ENCODE assay signal across 21 cellular contexts in genomic region chr17:44598329-44598728, GRCh38. TPM values are rescaled to one million over a fixed set of nuclear protein-coding genes. Genes with fewer than 3 reads are reported as not detected.
DNase-seq lines count a peak whose midpoint lies in the region; ATAC-seq, FAIRE-seq and TF ChIP-seq lines count a peak whose summit lies in the region.
"Had no signal": no experiment of that assay in that cellular context is flagged by ENCODE, and none has a peak within 500 bp of the region (broad histone marks: within the 10 kb centered on the region; RNA-seq: fewer than 3 reads in every experiment).

No MANE protein-coding gene starts in this region.

- H3K27me3 Mint-ChIP-seq in H9 (ENCODE audit: low read depth) (peaks cover 4% of the 10 kb centered on the region), astrocyte (ENCODE audit: low read depth, unreplicated experiment) (peaks cover 6% of the 10 kb centered on the region), nephron (ENCODE audit: low read depth) (peaks cover 8% of the 10 kb centered on the region)

- no peak overlapping the region for H3T11ph ChIP-seq in H9 (ENCODE audit: low read length)

- H2BK5ac ChIP-seq in H9 (ENCODE audit: insufficient read length, low read length): no peak overlapping the region

- H3K9me3 ChIP-seq in H9 (ENCODE audit: control insufficient read depth, low read depth, low read length) (no peaks in the 10 kb centered on the region), astrocyte (ENCODE audit: insufficient read depth, low read depth, low read length) (no peaks in the 10 kb centered on the region), osteoblast (ENCODE audit: low read depth, low read length) (no peaks in the 10 kb centered on the region)
- H3K9me3 ChIP-seq: BE2C, Caco-2 had no signal

- H3K36me3 ChIP-seq in astrocyte (ENCODE audit: insufficient read depth, low read length): no peaks in the 10 kb centered on the region
- no peaks in the 10 kb centered on the region for H3K36me3 ChIP-seq in osteoblast (ENCODE audit: insufficient read depth, low read length)
- H3K36me3 ChIP-seq: BE2C had no signal

- H4K20me1 ChIP-seq in H9 (ENCODE audit: control insufficient read depth, insufficient read depth, insufficient read length) (no peaks in the 10 kb centered on the region), astrocyte (ENCODE audit: insufficient read depth, low read length) (no peaks in the 10 kb centered on the region), osteoblast (ENCODE audit: insufficient read depth, low read length) (no peaks in the 10 kb centered on the region)

- H4K5ac ChIP-seq in H9 (ENCODE audit: insufficient read length, low read depth, low read length): no peak overlapping the region

- H3K27ac Mint-ChIP-seq in H9 (no peak overlapping the region; a peak in 1 of 7 replicates), astrocyte (ENCODE audit: unreplicated experiment) (peak overlapping the region; percentile 34), nephron (peak overlapping the region in 2 of 3 experiments; percentile 63 to 85)
- H3K27ac Mint-ChIP-seq: CD4-positive, alpha-beta T cell; IgD-negative memory B cell had no signal

- no peak overlapping the region for H3K18ac ChIP-seq in H9 (ENCODE audit: insufficient read length, low read depth, low read length)

- H3K27ac ChIP-seq in H9 (ENCODE audit: insufficient read length, low read depth, low read length) (no peak overlapping the region), astrocyte (ENCODE audit: low read depth, low read length) (no peak overlapping the region), osteoblast (ENCODE audit: low read depth, low read length) (no peak overlapping the region)
- H3K27ac ChIP-seq: C4-2B, HL-60 had no signal

- no peak overlapping the region for H2AFZ ChIP-seq in H9 (ENCODE audit: low read length)
- no peak overlapping the region for H2AFZ ChIP-seq in astrocyte (ENCODE audit: low read depth, low read length)
- H2AFZ ChIP-seq in osteoblast (ENCODE audit: low read length): no peak overlapping the region

- no peak overlapping the region for H4K8ac ChIP-seq in H9 (replicated peaks; ENCODE audit: insufficient read length, low read depth, low read length)

- no peak overlapping the region for H2BK20ac ChIP-seq in H9 (ENCODE audit: low read depth, low read length, poor library complexity, severe bottlenecking)

- H3K79me1 ChIP-seq in H9 (ENCODE audit: insufficient read depth, low read depth, low read length, poor library complexity, severe bottlenecking): no peaks in the 10 kb centered on the region

- H3K4me2 ChIP-seq in H9 (ENCODE audit: insufficient read depth, insufficient read length, low read length) (no peak overlapping the region), astrocyte (ENCODE audit: low read length) (no peak overlapping the region), osteoblast (ENCODE audit: insufficient read depth, low read length) (no peak overlapping the region)

- H3K79me2 ChIP-seq in H9 (ENCODE audit: insufficient read depth, low read length): no peaks in the 10 kb centered on the region
- H3K79me2 ChIP-seq in astrocyte (ENCODE audit: insufficient read depth, low read length): no peaks in the 10 kb centered on the region
- no peaks in the 10 kb centered on the region for H3K79me2 ChIP-seq in osteoblast (ENCODE audit: insufficient read depth, low read length)

- DNase-seq in H9 (peak; percentile 55), astrocyte (ENCODE audit: low read depth) (no peak), osteoblast (ENCODE audit: insufficient read length, low spot score, missing footprints) (peak; percentile 52), NCI-H1694 (lab: John Stamatoyannopoulos, UW) (no peak), GM19238 (ENCODE audit: insufficient read length, low spot score) (no peak)
- DNase-seq: ACHN; BE2C; Caco-2; CD4-positive, alpha-beta T cell; GDM1; HCEC 1CT; Karpas-422; KBM-7 had no signal

- no peak overlapping the region for H3K14ac ChIP-seq in H9 (ENCODE audit: insufficient read depth, low read length)

- H3K4me1 ChIP-seq in H9 (ENCODE audit: insufficient read depth, low read length) (peaks cover 7% of the 10 kb centered on the region), astrocyte (ENCODE audit: insufficient read depth, low read length) (peaks cover 18% of the 10 kb centered on the region), osteoblast (ENCODE audit: insufficient read depth, low read length) (peaks cover 21% of the 10 kb centered on the region)
- H3K4me1 ChIP-seq: BE2C had no signal

- H3K4me3 Mint-ChIP-seq in H9: no peak overlapping the region
- H3K4me3 Mint-ChIP-seq in astrocyte (ENCODE audit: unreplicated experiment): no peak overlapping the region
- no peak overlapping the region for H3K4me3 Mint-ChIP-seq in nephron
- H3K4me3 Mint-ChIP-seq: CD4-positive, alpha-beta T cell; IgD-negative memory B cell had no signal

- no peak for FAIRE-seq in astrocyte (lab: Jason Lieb, UNC)
- FAIRE-seq: D721Med, GM19239 had no signal

- no peaks in the 10 kb centered on the region for H3K9me3 Mint-ChIP-seq in H9
- H3K9me3 Mint-ChIP-seq in astrocyte (ENCODE audit: unreplicated experiment): peaks cover 3% of the 10 kb centered on the region
- no peaks in the 10 kb centered on the region for H3K9me3 Mint-ChIP-seq in nephron
- H3K9me3 Mint-ChIP-seq: CD4-positive, alpha-beta T cell; IgD-negative memory B cell had no signal

- H3K56ac ChIP-seq in H9 (ENCODE audit: insufficient read length, low read depth, low read length): no peak overlapping the region

- no peak overlapping the region for H3K4me3 ChIP-seq in astrocyte (ENCODE audit: insufficient read depth, low read depth, low read length)
- H3K4me3 ChIP-seq in osteoblast (ENCODE audit: insufficient read depth, low read length): no peak overlapping the region

- no peak overlapping the region for H2BK12ac ChIP-seq in H9 (ENCODE audit: insufficient read length, low read depth, low read length)

- no peak overlapping the region for H3K4ac ChIP-seq in H9 (ENCODE audit: low read depth, low read length)

- no peak for ATAC-seq in HG03460 (IDR thresholded peaks at IDR 0.05; ENCODE audit: unreplicated experiment)
- ATAC-seq in HG03469 (IDR thresholded peaks at IDR 0.05; ENCODE audit: unreplicated experiment): no peak

- no peak overlapping the region for H2BK120ac ChIP-seq in H9 (ENCODE audit: low read depth, low read length, poor library complexity, severe bottlenecking)

- no peak overlapping the region for H2BK15ac ChIP-seq in H9 (ENCODE audit: low read depth, low read length)

- H4K91ac ChIP-seq in H9 (ENCODE audit: insufficient read length, low read depth, low read length): no peak overlapping the region

- no peaks in the 10 kb centered on the region for H3K36me3 Mint-ChIP-seq in H9 (ENCODE audit: insufficient read depth in 1 of 3, low read depth in 3 of 3)
- H3K36me3 Mint-ChIP-seq in astrocyte (ENCODE audit: low read depth, unreplicated experiment): no peaks in the 10 kb centered on the region
- no peaks in the 10 kb centered on the region for H3K36me3 Mint-ChIP-seq in nephron (ENCODE audit: low read depth)

- H3K4me1 Mint-ChIP-seq in H9 (peaks cover 10 to 27% of the 10 kb centered on the region in 2 experiments), astrocyte (ENCODE audit: low read depth, unreplicated experiment) (peaks cover 30% of the 10 kb centered on the region), nephron (peaks cover 51% of the 10 kb centered on the region)
- H3K4me1 Mint-ChIP-seq: IgD-negative memory B cell had no signal

- H3K27me3 ChIP-seq in H9 (ENCODE audit: insufficient read depth, low read length): no peaks in the 10 kb centered on the region
- H3K27me3 ChIP-seq in astrocyte (ENCODE audit: insufficient read depth, low read length): no peaks in the 10 kb centered on the region
- peaks cover 3% of the 10 kb centered on the region for H3K27me3 ChIP-seq in osteoblast (ENCODE audit: insufficient read depth, low read length)
- H3K27me3 ChIP-seq: BE2C had no signal

- H3K23me2 ChIP-seq in H9 (ENCODE audit: insufficient read length, low read depth, low read length, poor library complexity, severe bottlenecking): no peaks in the 10 kb centered on the region

- no peak overlapping the region for H3K23ac ChIP-seq in H9 (ENCODE audit: insufficient read length, low read depth, low read length)

- H3K9ac ChIP-seq in H9 (ENCODE audit: extremely low read depth, insufficient read length, low read length) (no peak overlapping the region), astrocyte (ENCODE audit: low read length) (no peak overlapping the region)

- no peak for TF ChIP-seq CTCF in H9 (conservative IDR thresholded peaks at IDR 0.05)
- no peak for TF ChIP-seq CTCF in astrocyte (IDR thresholded peaks at IDR 0.05; ENCODE audit: insufficient read depth, low read depth, low read length)
- TF ChIP-seq CTCF in nephron (IDR thresholded peaks at IDR 0.05; ENCODE audit: unreplicated experiment in 3 of 3): no peak
- no peak for TF ChIP-seq CTCF in osteoblast (IDR thresholded peaks at IDR 0.05; ENCODE audit: extremely low read depth, low read depth, low read length)

- WGBS in H9 (ENCODE audit: extremely low coverage, insufficient read length, low lambda C conversion rate): no CpG with 5 or more reads among the region's 5 CpGs

- no peak overlapping the region for H2AK5ac ChIP-seq in H9 (ENCODE audit: insufficient read length, low read length)

RNA-seq across cellular contexts. Expression of gene FZD2, which starts 41.0 kb away (rescaled TPM):
- total RNA-seq in H9 (2021): 17.4 and 18.2 TPM in 2 replicates
- 95.7 and 97.6 TPM in 2 replicates for total RNA-seq in astrocyte
- 15.9 and 23.9 TPM in 2 replicates for total RNA-seq in osteoblast
- total RNA-seq: CD4-positive, alpha-beta T cell had no signal

RNA-seq across cellular contexts. Expression of gene MEIOC, which starts 57.9 kb away (rescaled TPM):
- 2.7 and 3.0 TPM in 2 replicates for total RNA-seq in H9 (2021)
- total RNA-seq in astrocyte: 0.45 and 0.55 TPM in 2 replicates
- total RNA-seq in osteoblast: under 0.01 TPM in 1 of 2 replicates, not detected in the other
- total RNA-seq: Caco-2 had no signal

Comparison
In these comparisons a context has a peak if more than half of its experiments do, and no peak if none do; other contexts are left out.
1. DNase-seq: peak in H9 (single experiment) and osteoblast (single experiment); none in astrocyte (single experiment), NCI-H1694 (single experiment) and GM19238 (single experiment).
2. H3K27ac Mint-ChIP-seq: peak in astrocyte (single experiment) and nephron (2 of 3); none in H9 (0 of 3).